In the genomic region with DNA sequence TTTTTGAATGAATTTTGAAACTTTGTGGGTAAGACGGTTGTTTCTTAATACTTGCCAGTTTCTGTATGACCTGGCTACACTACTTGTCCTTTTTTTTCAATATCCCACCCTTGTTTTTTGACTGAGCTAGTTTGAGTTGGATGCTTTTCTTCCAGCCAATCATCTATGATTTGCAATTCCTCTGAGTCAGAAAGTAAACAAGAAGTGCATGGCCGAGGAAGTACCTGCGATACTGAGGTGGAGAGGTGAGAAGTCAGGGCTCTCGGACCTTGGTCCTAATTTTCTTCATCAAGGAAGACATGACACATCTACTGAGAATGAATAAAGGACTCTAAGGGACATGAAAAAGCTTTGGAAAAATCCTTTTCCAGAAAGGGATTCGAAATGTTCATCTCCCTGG, we compare ENCODE assay signal across 27 cellular contexts.
"Had no signal": no experiment of that assay in that cellular context is flagged by ENCODE, and none has a peak within 500 bp of the region (broad histone marks: within the 10 kb centered on the region; RNA-seq: fewer than 3 reads in every experiment).

No MANE protein-coding gene starts in this region.

- ATAC-seq: stimulated activated effector memory CD8-positive, alpha-beta T cell treated with anti-CD3 and anti-CD28 coated beads, Interleukin-12 subunit alpha, Interleukin-12 subunit beta, amount 100 ng/mL, for 72 hours; stimulated activated memory B cell treated with anti-CD40 and anti-IgM and Interleukin-4, amounts not matched to agents 10 μg/mL and 1 μg/mL and 100 μg/mL, for 72 hours; stimulated activated naive B cell treated with anti-CD40 and anti-IgM and Interleukin-4, amounts not matched to agents 10 μg/mL and 1 μg/mL and 100 μg/mL, for 72 hours; stimulated activated naive CD8-positive, alpha-beta T cell treated with anti-CD3 and anti-CD28 coated beads, Interleukin-15, amount 100 ng/mL, for 72 hours; stimulated activated naive CD8-positive, alpha-beta T cell treated with anti-CD3 and anti-CD28 coated beads, Interleukin-15, Interleukin-2, amounts not matched to agents 100 U/mL and 50 U/mL, for 24 hours; upper lobe of right lung had no signal

- H3K4me3 ChIP-seq: stomach, suprapubic skin, testis, thoracic aorta, thyroid gland, tibial artery, tibial nerve, transverse colon, upper lobe of left lung, upper lobe of right lung, uterus, vagina had no signal

- H3K27me3 ChIP-seq: stomach, suprapubic skin, testis, thyroid gland, tibial artery, tibial nerve, transverse colon, upper lobe of left lung, upper lobe of right lung, uterus, vagina had no signal

- H3K27ac ChIP-seq: stomach, suprapubic skin, testis, thoracic aorta, thyroid gland, tibial artery, tibial nerve, transverse colon, upper lobe of left lung, upper lobe of right lung, uterus, vagina had no signal

- H3K4me1 ChIP-seq: stomach, suprapubic skin, testis, thyroid gland, tibial artery, tibial nerve, transverse colon, upper lobe of left lung, upper lobe of right lung, uterus, vagina had no signal

- H3K9me3 ChIP-seq: testis, thyroid gland, uterus, vagina had no signal

- H3K36me3 ChIP-seq: stomach, suprapubic skin, thoracic aorta, thyroid gland, tibial artery, tibial nerve, transverse colon, upper lobe of left lung, upper lobe of right lung, uterus, vagina had no signal

- DNase-seq: stimulated activated CD4-positive, alpha-beta T cell treated with anti-CD3 and anti-CD28 coated beads, Interleukin-2, amount 100 ng/mL, for 48 hours; stimulated activated CD4-positive, alpha-beta T cell treated with anti-CD3 and anti-CD28 coated beads, Interleukin-4, amount 100 ng/mL, for 1 hour; stimulated activated CD4-positive, alpha-beta T cell treated with anti-CD3 and anti-CD28 coated beads, Interleukin-4, amount 100 ng/mL, for 24 hours; stimulated activated CD4-positive, alpha-beta T cell treated with anti-CD3 and anti-CD28 coated beads, Interleukin-4, amount 100 ng/mL, for 4 hours; stimulated activated CD8-positive, alpha-beta memory T cell treated with anti-CD3 and anti-CD28 coated beads, Interleukin-4, amount 100 ng/mL, for 48 hours; stimulated activated naive B cell treated with anti-CD40 and anti-IgM and Interleukin-4, amounts not matched to agents 10 μg/mL and 1 μg/mL and 100 μg/mL, for 72 hours; stimulated activated naive CD4-positive, alpha-beta T cell; stimulated activated naive CD4-positive, alpha-beta T cell treated with Interleukin-2 at 50 U/mL for 16 hours; stimulated activated naive CD8-positive, alpha-beta T cell treated with anti-CD3 and anti-CD28 coated beads, Interleukin-15, amount 100 ng/mL, for 72 hours; stimulated activated naive CD8-positive, alpha-beta T cell treated with anti-CD3 and anti-CD28 coated beads, Interleukin-15, Interleukin-2, amounts not matched to agents 100 U/mL and 50 U/mL, for 24 hours; stomach; substantia nigra; testis; thyroid gland; tibial artery; transverse colon; trophoblast cell; upper lobe of left lung; upper lobe of right lung; uterus had no signal

- FAIRE-seq: urothelium cell line had no signal
